1 cellular context compared by ENCODE assay signal in the genomic region with DNA sequence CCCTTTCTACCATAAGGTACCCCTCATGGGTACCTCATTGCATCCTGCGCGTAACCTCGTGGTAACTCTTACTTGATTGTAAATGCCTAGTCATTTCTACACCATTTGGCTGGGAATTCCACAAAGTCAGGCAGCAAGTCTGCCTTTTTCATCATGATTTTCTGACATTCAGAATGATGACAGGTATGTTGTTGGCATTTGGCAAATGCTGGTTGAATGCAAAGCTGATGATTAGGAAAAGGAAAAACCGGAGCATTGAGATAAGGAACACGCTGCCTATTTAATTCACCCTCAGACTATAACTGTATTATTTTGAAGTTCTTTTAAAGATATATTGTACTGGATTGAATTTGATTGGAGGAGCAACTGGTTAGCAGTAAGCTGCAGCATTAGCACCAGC.
TF ChIP-seq lines count a peak whose summit lies in the region.

No MANE protein-coding gene starts in this region.

TF ChIP-seq in neural cell, 6 proteins besides CTCF, POLR2A, EP300 and RAD21:
- peak; percentile 52 for TF ChIP-seq REST (IDR thresholded peaks at IDR 0.05; ENCODE audit: borderline replicate concordance)
- no peak for TF ChIP-seq MXI1 (conservative IDR thresholded peaks at IDR 0.05; ENCODE audit: poor library complexity, severe bottlenecking)
- TF ChIP-seq SMC3 (conservative IDR thresholded peaks at IDR 0.05; ENCODE audit: poor library complexity), result no peak
- TF ChIP-seq POLR2AphosphoS5 (IDR thresholded peaks at IDR 0.05), result no peak
- TF ChIP-seq EZH2 (IDR thresholded peaks at IDR 0.05; ENCODE audit: borderline replicate concordance, insufficient read depth, low read length, poor library complexity, severe bottlenecking), result no peak
- no peak for TF ChIP-seq TAF1 (IDR thresholded peaks at IDR 0.05; ENCODE audit: low read depth)
